In genomic region chr4:176195184-176195978, GRCh38 we compare ENCODE assay signal across 1 cellular context.
A peak's percentile ranks its signal among the peaks of the same experiment; 100 is the strongest.
TF ChIP-seq lines count a peak whose summit lies in the region.

SPATA4 (minus strand) TSS chr4:176195585; CDS start chr4:176195562, 23 bp downstream.

TF ChIP-seq in H1, 55 proteins besides CTCF, POLR2A, EP300 and RAD21 (continued from another document):
- TF ChIP-seq SIN3A (conservative IDR thresholded peaks at IDR 0.05 in 1 of 2, IDR thresholded peaks at IDR 0.05 in 1 of 2; ENCODE audit: low read depth in 1 of 2, low read length in 2 of 2) (peak; percentile 98 to 100), PHF8 (conservative IDR thresholded peaks at IDR 0.05; ENCODE audit: low read depth, low read length) (peak; percentile 45), TBP (IDR thresholded peaks at IDR 0.05; ENCODE audit: low read depth, low read length) (peak; percentile 75), TAF1 (IDR thresholded peaks at IDR 0.05; ENCODE audit: low read depth, low read length) (peak; percentile 84), POLR2AphosphoS5 (IDR thresholded peaks at IDR 0.05; ENCODE audit: low read depth, low read length) (peak; percentile 66), JUN (IDR thresholded peaks at IDR 0.05; ENCODE audit: low read depth, low read length) (no peak), SP4 (IDR thresholded peaks at IDR 0.05; ENCODE audit: low read length) (no peak), NRF1 (IDR thresholded peaks at IDR 0.05; ENCODE audit: low read depth, low read length) (peak; percentile 88), YY1 (IDR thresholded peaks at IDR 0.05; ENCODE audit: low read depth, low read length) (peak; percentile 99), RBBP5 (IDR thresholded peaks at IDR 0.05; ENCODE audit: borderline replicate concordance, low read depth, low read length) (peak; percentile 68), SAP30 (IDR thresholded peaks at IDR 0.05; ENCODE audit: insufficient read depth, insufficient replicate concordance, low read length) (peak; percentile 99), CEBPB (IDR thresholded peaks at IDR 0.05; ENCODE audit: low read depth, low read length) (no peak), ASH2L (IDR thresholded peaks at IDR 0.05; ENCODE audit: low read length) (peak; percentile 68), HDAC2 (IDR thresholded peaks at IDR 0.05; ENCODE audit: borderline replicate concordance in 1 of 2, low read depth in 2 of 2, low read length in 2 of 2) (peak in 1 of 2 experiments; percentile 46; a peak in 1 of 4 replicates), KDM4A (IDR thresholded peaks at IDR 0.05; ENCODE audit: low read depth, low read length, severe bottlenecking) (peak; percentile 65)
- TF ChIP-seq, protein P1, sequence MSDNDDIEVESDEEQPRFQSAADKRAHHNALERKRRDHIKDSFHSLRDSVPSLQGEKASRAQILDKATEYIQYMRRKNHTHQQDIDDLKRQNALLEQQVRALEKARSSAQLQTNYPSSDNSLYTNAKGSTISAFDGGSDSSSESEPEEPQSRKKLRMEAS (IDR thresholded peaks at IDR 0.05), result peak; percentile 52; the same call in 1 of the 2 replicates
